In genomic region chr21:29649370-29649963, GRCh38 we compare ENCODE assay signal across 1 cellular context.
TF ChIP-seq lines count a peak whose summit lies in the region.

No MANE protein-coding gene starts in this region.

TF ChIP-seq in K562, 482 proteins besides CTCF, POLR2A, EP300 and RAD21 (continued from another document and continues in another):
- TF ChIP-seq ZNF140 (CRISPR knock-in tag; IDR thresholded peaks at IDR 0.05) (no peak), HNRNPLL (IDR thresholded peaks at IDR 0.05; ENCODE audit: low read depth, low read length, poor library complexity, severe bottlenecking) (peak; percentile 82), ZNF79 (CRISPR knock-in tag; IDR thresholded peaks at IDR 0.05; ENCODE audit: low read depth) (peak; percentile 42; the same call in 1 of the 2 replicates), ZNF512 (tag; IDR thresholded peaks at IDR 0.05) (no peak), ZNF175 (CRISPR knock-in tag; IDR thresholded peaks at IDR 0.05; ENCODE audit: low read depth) (peak; percentile 89), FOXA1 (IDR thresholded peaks at IDR 0.05; ENCODE audit: borderline replicate concordance) (no peak), NRF1 (conservative IDR thresholded peaks at IDR 0.05 in 1 of 2, IDR thresholded peaks at IDR 0.05 in 1 of 2) (peak; percentile 64 to 66), ZBTB1 (CRISPR knock-in tag; IDR thresholded peaks at IDR 0.05; ENCODE audit: borderline replicate concordance, low read depth) (no peak), TFE3 (CRISPR knock-in tag; IDR thresholded peaks at IDR 0.05) (no peak), TAF15 (IDR thresholded peaks at IDR 0.05; ENCODE audit: low read depth, low read length) (no peak), ZNF785 (CRISPR knock-in tag; IDR thresholded peaks at IDR 0.05) (no peak), ZKSCAN3 (CRISPR knock-in tag; IDR thresholded peaks at IDR 0.05) (no peak), YBX1 (IDR thresholded peaks at IDR 0.05) (no peak), ZNF12 (CRISPR knock-in tag; IDR thresholded peaks at IDR 0.05) (no peak), CBX5 (IDR thresholded peaks at IDR 0.05; ENCODE audit: borderline replicate concordance, low read depth) (no peak), ZBTB43 (CRISPR knock-in tag; IDR thresholded peaks at IDR 0.05) (no peak), FOS (IDR thresholded peaks at IDR 0.05; ENCODE audit: extremely low read depth, insufficient read length) (no peak), PHF20 (IDR thresholded peaks at IDR 0.05; ENCODE audit: partially characterized antibody) (no peak), ZZZ3 (IDR thresholded peaks at IDR 0.05) (no peak), MAFG (tag; conservative IDR thresholded peaks at IDR 0.05) (no peak; the same call in 1 of the 2 replicates), TBL1XR1 (IDR thresholded peaks at IDR 0.05; ENCODE audit: low read length in 2 of 2) (peak; percentile 82 to 91; a peak in 3 of 4 replicates), CBX2 (IDR thresholded peaks at IDR 0.05; ENCODE audit: insufficient read depth, low read length, poor library complexity, severe bottlenecking) (no peak), ZNF232 (CRISPR knock-in tag; IDR thresholded peaks at IDR 0.05) (no peak), SNRNP70 (optimal IDR thresholded peaks at IDR 0.05; ENCODE audit: low read depth, low read length) (no peak), TFAM (CRISPR knock-in tag; conservative IDR thresholded peaks at IDR 0.05) (no peak), SREBF1 (IDR thresholded peaks at IDR 0.05; ENCODE audit: borderline replicate concordance, low read depth, low read length) (no peak), PKNOX1 (IDR thresholded peaks at IDR 0.05) (no peak), NCOA4 (IDR thresholded peaks at IDR 0.05; ENCODE audit: partially characterized antibody) (no peak), ZNF707 (CRISPR knock-in tag; conservative IDR thresholded peaks at IDR 0.05) (0 out of 2 replicates have a peak, but pooled peaks have one; percentile 22), ZNF507 (tag; conservative IDR thresholded peaks at IDR 0.05) (no peak), ZNF239 (CRISPR knock-in tag; IDR thresholded peaks at IDR 0.05) (peak; percentile 60), CBFA2T3 (IDR thresholded peaks at IDR 0.05) (no peak), ZNF274 (IDR thresholded peaks at IDR 0.05; ENCODE audit: borderline replicate concordance, low read depth, low read length) (no peak), ZNF41 (CRISPR knock-in tag; conservative IDR thresholded peaks at IDR 0.05) (0 out of 2 replicates have a peak, but pooled peaks have one; percentile 65), TCF15 (CRISPR knock-in tag; IDR thresholded peaks at IDR 0.05) (peak; percentile 15; the same call in 1 of the 2 replicates), GTF2B (IDR thresholded peaks at IDR 0.05; ENCODE audit: extremely low read depth, insufficient read length) (no peak)
- TF ChIP-seq, protein P1, sequence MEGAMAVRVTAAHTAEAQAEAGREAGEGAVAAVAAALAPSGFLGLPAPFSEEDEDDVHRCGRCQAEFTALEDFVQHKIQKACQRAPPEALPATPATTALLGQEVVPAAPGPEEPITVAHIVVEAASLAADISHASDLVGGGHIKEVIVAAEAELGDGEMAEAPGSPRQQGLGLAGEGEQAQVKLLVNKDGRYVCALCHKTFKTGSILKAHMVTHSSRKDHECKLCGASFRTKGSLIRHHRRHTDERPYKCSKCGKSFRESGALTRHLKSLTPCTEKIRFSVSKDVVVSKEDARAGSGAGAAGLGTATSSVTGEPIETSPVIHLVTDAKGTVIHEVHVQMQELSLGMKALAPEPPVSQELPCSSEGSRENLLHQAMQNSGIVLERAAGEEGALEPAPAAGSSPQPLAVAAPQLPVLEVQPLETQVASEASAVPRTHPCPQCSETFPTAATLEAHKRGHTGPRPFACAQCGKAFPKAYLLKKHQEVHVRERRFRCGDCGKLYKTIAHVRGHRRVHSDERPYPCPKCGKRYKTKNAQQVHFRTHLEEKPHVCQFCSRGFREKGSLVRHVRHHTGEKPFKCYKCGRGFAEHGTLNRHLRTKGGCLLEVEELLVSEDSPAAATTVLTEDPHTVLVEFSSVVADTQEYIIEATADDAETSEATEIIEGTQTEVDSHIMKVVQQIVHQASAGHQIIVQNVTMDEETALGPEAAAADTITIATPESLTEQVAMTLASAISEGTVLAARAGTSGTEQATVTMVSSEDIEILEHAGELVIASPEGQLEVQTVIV (CRISPR knock-in tag; IDR thresholded peaks at IDR 0.05; ENCODE audit: borderline replicate concordance): no peak
- TF ChIP-seq, protein P2, sequence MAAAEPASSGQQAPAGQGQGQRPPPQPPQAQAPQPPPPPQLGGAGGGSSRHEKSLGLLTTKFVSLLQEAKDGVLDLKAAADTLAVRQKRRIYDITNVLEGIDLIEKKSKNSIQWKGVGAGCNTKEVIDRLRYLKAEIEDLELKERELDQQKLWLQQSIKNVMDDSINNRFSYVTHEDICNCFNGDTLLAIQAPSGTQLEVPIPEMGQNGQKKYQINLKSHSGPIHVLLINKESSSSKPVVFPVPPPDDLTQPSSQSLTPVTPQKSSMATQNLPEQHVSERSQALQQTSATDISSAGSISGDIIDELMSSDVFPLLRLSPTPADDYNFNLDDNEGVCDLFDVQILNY (CRISPR knock-in tag; IDR thresholded peaks at IDR 0.05): no peak
- TF ChIP-seq, protein P3, sequence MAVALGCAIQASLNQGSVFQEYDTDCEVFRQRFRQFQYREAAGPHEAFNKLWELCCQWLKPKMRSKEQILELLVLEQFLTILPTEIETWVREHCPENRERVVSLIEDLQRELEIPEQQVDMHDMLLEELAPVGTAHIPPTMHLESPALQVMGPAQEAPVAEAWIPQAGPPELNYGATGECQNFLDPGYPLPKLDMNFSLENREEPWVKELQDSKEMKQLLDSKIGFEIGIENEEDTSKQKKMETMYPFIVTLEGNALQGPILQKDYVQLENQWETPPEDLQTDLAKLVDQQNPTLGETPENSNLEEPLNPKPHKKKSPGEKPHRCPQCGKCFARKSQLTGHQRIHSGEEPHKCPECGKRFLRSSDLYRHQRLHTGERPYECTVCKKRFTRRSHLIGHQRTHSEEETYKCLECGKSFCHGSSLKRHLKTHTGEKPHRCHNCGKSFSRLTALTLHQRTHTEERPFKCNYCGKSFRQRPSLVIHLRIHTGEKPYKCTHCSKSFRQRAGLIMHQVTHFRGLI (CRISPR knock-in tag; IDR thresholded peaks at IDR 0.05): peak; percentile 62; the same call in 1 of the 2 replicates
- TF ChIP-seq, protein P4, sequence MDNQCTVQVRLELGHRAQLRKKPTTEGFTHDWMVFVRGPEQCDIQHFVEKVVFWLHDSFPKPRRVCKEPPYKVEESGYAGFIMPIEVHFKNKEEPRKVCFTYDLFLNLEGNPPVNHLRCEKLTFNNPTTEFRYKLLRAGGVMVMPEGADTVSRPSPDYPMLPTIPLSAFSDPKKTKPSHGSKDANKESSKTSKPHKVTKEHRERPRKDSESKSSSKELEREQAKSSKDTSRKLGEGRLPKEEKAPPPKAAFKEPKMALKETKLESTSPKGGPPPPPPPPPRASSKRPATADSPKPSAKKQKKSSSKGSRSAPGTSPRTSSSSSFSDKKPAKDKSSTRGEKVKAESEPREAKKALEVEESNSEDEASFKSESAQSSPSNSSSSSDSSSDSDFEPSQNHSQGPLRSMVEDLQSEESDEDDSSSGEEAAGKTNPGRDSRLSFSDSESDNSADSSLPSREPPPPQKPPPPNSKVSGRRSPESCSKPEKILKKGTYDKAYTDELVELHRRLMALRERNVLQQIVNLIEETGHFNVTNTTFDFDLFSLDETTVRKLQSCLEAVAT (IDR thresholded peaks at IDR 0.05): peak in 1 of 2 experiments; percentile 84; a peak in 3 of 4 replicates
- TF ChIP-seq, protein P5, sequence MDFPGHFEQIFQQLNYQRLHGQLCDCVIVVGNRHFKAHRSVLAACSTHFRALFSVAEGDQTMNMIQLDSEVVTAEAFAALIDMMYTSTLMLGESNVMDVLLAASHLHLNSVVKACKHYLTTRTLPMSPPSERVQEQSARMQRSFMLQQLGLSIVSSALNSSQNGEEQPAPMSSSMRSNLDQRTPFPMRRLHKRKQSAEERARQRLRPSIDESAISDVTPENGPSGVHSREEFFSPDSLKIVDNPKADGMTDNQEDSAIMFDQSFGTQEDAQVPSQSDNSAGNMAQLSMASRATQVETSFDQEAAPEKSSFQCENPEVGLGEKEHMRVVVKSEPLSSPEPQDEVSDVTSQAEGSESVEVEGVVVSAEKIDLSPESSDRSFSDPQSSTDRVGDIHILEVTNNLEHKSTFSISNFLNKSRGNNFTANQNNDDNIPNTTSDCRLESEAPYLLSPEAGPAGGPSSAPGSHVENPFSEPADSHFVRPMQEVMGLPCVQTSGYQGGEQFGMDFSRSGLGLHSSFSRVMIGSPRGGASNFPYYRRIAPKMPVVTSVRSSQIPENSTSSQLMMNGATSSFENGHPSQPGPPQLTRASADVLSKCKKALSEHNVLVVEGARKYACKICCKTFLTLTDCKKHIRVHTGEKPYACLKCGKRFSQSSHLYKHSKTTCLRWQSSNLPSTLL (IDR thresholded peaks at IDR 0.05): no peak
- TF ChIP-seq, protein P6, sequence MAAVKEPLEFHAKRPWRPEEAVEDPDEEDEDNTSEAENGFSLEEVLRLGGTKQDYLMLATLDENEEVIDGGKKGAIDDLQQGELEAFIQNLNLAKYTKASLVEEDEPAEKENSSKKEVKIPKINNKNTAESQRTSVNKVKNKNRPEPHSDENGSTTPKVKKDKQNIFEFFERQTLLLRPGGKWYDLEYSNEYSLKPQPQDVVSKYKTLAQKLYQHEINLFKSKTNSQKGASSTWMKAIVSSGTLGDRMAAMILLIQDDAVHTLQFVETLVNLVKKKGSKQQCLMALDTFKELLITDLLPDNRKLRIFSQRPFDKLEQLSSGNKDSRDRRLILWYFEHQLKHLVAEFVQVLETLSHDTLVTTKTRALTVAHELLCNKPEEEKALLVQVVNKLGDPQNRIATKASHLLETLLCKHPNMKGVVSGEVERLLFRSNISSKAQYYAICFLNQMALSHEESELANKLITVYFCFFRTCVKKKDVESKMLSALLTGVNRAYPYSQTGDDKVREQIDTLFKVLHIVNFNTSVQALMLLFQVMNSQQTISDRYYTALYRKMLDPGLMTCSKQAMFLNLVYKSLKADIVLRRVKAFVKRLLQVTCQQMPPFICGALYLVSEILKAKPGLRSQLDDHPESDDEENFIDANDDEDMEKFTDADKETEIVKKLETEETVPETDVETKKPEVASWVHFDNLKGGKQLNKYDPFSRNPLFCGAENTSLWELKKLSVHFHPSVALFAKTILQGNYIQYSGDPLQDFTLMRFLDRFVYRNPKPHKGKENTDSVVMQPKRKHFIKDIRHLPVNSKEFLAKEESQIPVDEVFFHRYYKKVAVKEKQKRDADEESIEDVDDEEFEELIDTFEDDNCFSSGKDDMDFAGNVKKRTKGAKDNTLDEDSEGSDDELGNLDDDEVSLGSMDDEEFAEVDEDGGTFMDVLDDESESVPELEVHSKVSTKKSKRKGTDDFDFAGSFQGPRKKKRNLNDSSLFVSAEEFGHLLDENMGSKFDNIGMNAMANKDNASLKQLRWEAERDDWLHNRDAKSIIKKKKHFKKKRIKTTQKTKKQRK (IDR thresholded peaks at IDR 0.05; ENCODE audit: borderline replicate concordance, low read depth, low read length): no peak
